Comparison of ENCODE assay signal across 9 cellular contexts in the genomic region with DNA sequence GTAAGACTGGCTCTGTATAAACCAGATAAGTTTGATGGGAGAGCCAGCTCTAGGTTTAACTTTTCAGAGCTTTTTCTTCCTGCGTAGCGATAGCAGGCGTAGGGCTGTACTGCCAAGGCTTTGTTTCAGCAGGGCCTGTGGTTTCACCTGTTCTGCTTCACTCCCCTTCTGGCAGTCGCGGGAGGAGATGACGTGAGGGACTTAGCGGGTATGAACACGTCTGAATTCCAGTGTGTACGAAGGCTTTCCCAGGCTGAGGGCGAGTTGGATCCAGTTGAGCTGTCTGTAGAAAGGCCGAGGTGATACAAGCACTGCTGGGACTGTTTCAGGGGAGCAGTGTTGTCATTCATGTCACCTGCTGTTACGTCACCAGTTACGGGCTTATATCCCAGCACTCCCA. TPM values are rescaled to one million over a fixed set of nuclear protein-coding genes. Genes with fewer than 3 reads are reported as not detected.
DNase-seq lines count a peak whose midpoint lies in the region; ATAC-seq and TF ChIP-seq lines count a peak whose summit lies in the region.
"Had no signal": no experiment of that assay in that cellular context is flagged by ENCODE, and none has a peak within 500 bp of the region (broad histone marks: within the 10 kb centered on the region; RNA-seq: fewer than 3 reads in every experiment).

No MANE protein-coding gene starts in this region.

- peak overlapping the region; percentile 88 for H3K27ac Mint-ChIP-seq in activated T-cell treated with anti-CD3 and anti-CD28 coated beads, Interleukin-2, amount 50 U/mL, for 72 hours
- H3K27ac Mint-ChIP-seq in immature natural killer cell (peak overlapping the region; percentile 91 to 97 (median 95)), type B pancreatic cell (peak overlapping the region; percentile 91)

- ATAC-seq in activated T-cell treated with anti-CD3 and anti-CD28 coated beads, Interleukin-2, amount 50 U/mL, for 72 hours (replicated peaks in 1 of 2): no peak
- no peak for ATAC-seq in GM18867 (IDR thresholded peaks at IDR 0.05; ENCODE audit: unreplicated experiment)
- ATAC-seq in HG03565 (IDR thresholded peaks at IDR 0.05; ENCODE audit: unreplicated experiment): no peak

- H3K4me3 Mint-ChIP-seq in activated T-cell treated with anti-CD3 and anti-CD28 coated beads, Interleukin-2, amount 50 U/mL, for 72 hours: peak overlapping the region; percentile 79 to 92
- H3K4me3 Mint-ChIP-seq in immature natural killer cell (peak overlapping the region; percentile 85 to 89 (median 88)), type B pancreatic cell (no peak overlapping the region)

- no peak for TF ChIP-seq CTCF in type B pancreatic cell (conservative IDR thresholded peaks at IDR 0.05)

- H3K4me1 Mint-ChIP-seq in activated T-cell treated with anti-CD3 and anti-CD28 coated beads, Interleukin-2, amount 50 U/mL, for 72 hours (ENCODE audit: low read depth): peaks cover 65% of the 10 kb centered on the region
- peaks cover 52 to 62% of the 10 kb centered on the region in 2 donors for H3K4me1 Mint-ChIP-seq in immature natural killer cell
- H3K4me1 Mint-ChIP-seq in type B pancreatic cell (ENCODE audit: unreplicated experiment): peaks cover 19% of the 10 kb centered on the region

- H3K36me3 Mint-ChIP-seq in activated T-cell treated with anti-CD3 and anti-CD28 coated beads, Interleukin-2, amount 50 U/mL, for 72 hours (ENCODE audit: insufficient read depth in 2 of 2): peaks cover 2 to 3% of the 10 kb centered on the region in 2 donors
- H3K36me3 Mint-ChIP-seq in immature natural killer cell (no peaks in the 10 kb centered on the region), type B pancreatic cell (no peaks in the 10 kb centered on the region)

- no peaks in the 10 kb centered on the region for H3K27me3 Mint-ChIP-seq in activated T-cell treated with anti-CD3 and anti-CD28 coated beads, Interleukin-2, amount 50 U/mL, for 72 hours (ENCODE audit: low read depth)
- peaks cover 0 to 6% (median 6%) of the 10 kb centered on the region in 3 donors for H3K27me3 Mint-ChIP-seq in immature natural killer cell (ENCODE audit: low read depth in 3 of 3)
- H3K27me3 Mint-ChIP-seq in type B pancreatic cell: no peaks in the 10 kb centered on the region

- peak; percentile 26 for DNase-seq in stimulated activated CD4-positive, alpha-beta T cell treated with anti-CD3 and anti-CD28 coated beads, Interleukin-15, amount 100 ng/mL, for 24 hours
- DNase-seq in stimulated activated CD4-positive, alpha-beta T cell treated with anti-CD3 and anti-CD28 coated beads, Interleukin-4, amount 100 ng/mL, for 24 hours: no peak
- peak in 1 of 2 donors; percentile 24 for DNase-seq in activated T-cell treated with anti-CD3 and anti-CD28 coated beads, Interleukin-2, amount 50 U/mL, for 72 hours
- no peak for DNase-seq in immature natural killer cell
- no peak for DNase-seq in type B pancreatic cell (ENCODE audit: extremely low spot score, unreplicated experiment)
- no peak for DNase-seq in SW480 (ENCODE audit: low spot score)
- DNase-seq: occipital lobe had no signal

- H3K9me3 Mint-ChIP-seq in activated T-cell treated with anti-CD3 and anti-CD28 coated beads, Interleukin-2, amount 50 U/mL, for 72 hours: no peaks in the 10 kb centered on the region
- no peaks in the 10 kb centered on the region for H3K9me3 Mint-ChIP-seq in immature natural killer cell
- H3K9me3 Mint-ChIP-seq in type B pancreatic cell: no peaks in the 10 kb centered on the region

RNA-seq across cellular contexts. Expression of a gene that starts 21.2 kb away (rescaled TPM):
- 10 to 100 TPM; 25.7 to 30.2 TPM for total RNA-seq in activated T-cell treated with anti-CD3 and anti-CD28 coated beads, Interleukin-2, amount 50 U/mL, for 72 hours
- 1 to 10 TPM; 2.0 to 7.5 (median 4.1) TPM for polyA plus RNA-seq in immature natural killer cell
- 22.5 and 25.3 TPM in 2 replicates for total RNA-seq in type B pancreatic cell (ENCODE audit: low replicate concordance)

RNA-seq across cellular contexts. Expression of a gene that starts 23.6 kb away (rescaled TPM):
- total RNA-seq in activated T-cell treated with anti-CD3 and anti-CD28 coated beads, Interleukin-2, amount 50 U/mL, for 72 hours: 10 to 100 TPM; 26.4 to 27.1 TPM
- 10 to 100 TPM; 24.9 to 37.6 (median 28.6) TPM for polyA plus RNA-seq in immature natural killer cell
- total RNA-seq in type B pancreatic cell (ENCODE audit: low replicate concordance): 41.6 and 52.8 TPM in 2 replicates

RNA-seq across cellular contexts. Expression of a gene that starts 46.1 kb away (rescaled TPM):
- total RNA-seq in activated T-cell treated with anti-CD3 and anti-CD28 coated beads, Interleukin-2, amount 50 U/mL, for 72 hours: under 1 TPM in 1 of 2 donors, not detected in 1; 0.69 TPM
- not detected for polyA plus RNA-seq in immature natural killer cell
- total RNA-seq in type B pancreatic cell (ENCODE audit: low replicate concordance): not detected in 2 replicates
